ENCODE assay signal across 21 cellular contexts in the genomic region with DNA sequence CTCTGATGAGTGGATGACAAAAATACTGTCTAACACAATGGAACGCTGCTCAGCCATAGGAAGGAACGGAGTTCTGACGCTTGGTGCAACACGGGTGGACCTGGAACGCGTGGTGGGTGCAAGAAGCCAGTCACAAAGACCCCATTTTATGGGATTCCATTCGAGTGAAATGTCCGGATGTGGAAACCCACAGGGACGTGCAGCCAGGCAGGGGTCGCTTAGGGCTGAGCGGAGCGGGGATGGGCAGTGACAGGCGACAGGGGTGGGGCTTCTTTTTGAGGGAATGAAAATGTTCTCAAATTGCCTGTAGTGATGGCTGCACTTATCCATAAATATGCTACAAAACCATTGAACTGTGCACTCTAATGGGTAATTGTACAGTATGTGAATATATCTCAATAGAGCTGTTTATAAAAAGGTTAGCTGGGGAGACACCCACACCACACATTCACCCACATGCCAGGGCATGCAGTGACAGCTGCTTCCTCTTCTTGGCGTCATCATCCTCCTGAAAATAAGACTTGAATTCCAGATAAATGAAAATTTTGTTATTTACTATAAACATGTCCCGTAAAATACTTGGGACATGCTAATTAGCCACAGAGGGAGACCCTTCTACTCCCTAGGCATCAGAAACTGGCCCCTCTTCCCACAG.
"Had no signal": no experiment of that assay in that cellular context is flagged by ENCODE, and none has a peak within 500 bp of the region (broad histone marks: within the 10 kb centered on the region; RNA-seq: fewer than 3 reads in every experiment).

No MANE protein-coding gene starts in this region.

- H3K4me3 Mint-ChIP-seq: activated B cell treated with CpG ODN at 0.5 μM for 24 hours; activated CD4-positive, alpha-beta memory T cell treated with anti-CD3 and anti-CD28 coated beads for 36 hours; activated naive CD8-positive, alpha-beta T cell treated with anti-CD3 and anti-CD28 coated beads, Interleukin-2, amount 10 ng/mL, durations not matched to agents 7 days and 5 days; activated T-helper 1 cell treated with anti-CD3 and anti-CD28 coated beads, Interleukin-12 subunit alpha, Interleukin-12 subunit beta, Interleukin-2, Interleukin-4 antibody, amounts not matched to agents 30 ng/mL and 10 ng/mL and 1 ng/mL, durations not matched to agents 14 hours and 24 hours and 36 hours; central memory CD8-positive, alpha-beta T cell had no signal

- H3K27ac Mint-ChIP-seq: activated B cell treated with CpG ODN at 0.5 μM for 24 hours; activated CD4-positive, alpha-beta memory T cell treated with anti-CD3 and anti-CD28 coated beads for 36 hours; activated naive CD8-positive, alpha-beta T cell treated with anti-CD3 and anti-CD28 coated beads, Interleukin-2, amount 10 ng/mL, durations not matched to agents 7 days and 5 days; activated T-helper 1 cell treated with anti-CD3 and anti-CD28 coated beads, Interleukin-12 subunit alpha, Interleukin-12 subunit beta, Interleukin-2, Interleukin-4 antibody, amounts not matched to agents 30 ng/mL and 10 ng/mL and 1 ng/mL, durations not matched to agents 14 hours and 24 hours and 36 hours; progenitor cell of endocrine pancreas had no signal

- H3K4me1 ChIP-seq: right atrium auricular region, tibial artery, uterus had no signal

- H3K27me3 Mint-ChIP-seq: activated naive CD8-positive, alpha-beta T cell treated with anti-CD3 and anti-CD28 coated beads, Interleukin-2, amount 10 ng/mL, durations not matched to agents 7 days and 5 days had no signal

- DNase-seq: activated B cell treated with CpG ODN at 0.5 μM for 24 hours; activated CD4-positive, alpha-beta memory T cell treated with anti-CD3 and anti-CD28 coated beads for 36 hours; activated CD4-positive, alpha-beta T cell treated with anti-CD3 and anti-CD28 coated beads for 4 hours; activated naive CD4-positive, alpha-beta T cell; activated naive CD8-positive, alpha-beta T cell treated with anti-CD3 and anti-CD28 coated beads, Interleukin-2, amount 10 ng/mL, durations not matched to agents 7 days and 5 days; activated T-cell treated with anti-CD3 and anti-CD28 coated beads for 4 hours; brain microvascular endothelial cell; erythroblast; foreskin melanocyte; midbrain; stimulated activated CD4-positive, alpha-beta T cell treated with anti-CD3 and anti-CD28 coated beads, Interleukin-2, amount 100 ng/mL, for 24 hours; stimulated activated naive CD8-positive, alpha-beta T cell treated with anti-CD3 and anti-CD28 coated beads, Interleukin-15, Interleukin-2, amounts not matched to agents 100 U/mL and 50 U/mL, for 24 hours; substantia nigra; tibial artery; uterus had no signal

- H3K4me3 ChIP-seq: coronary artery, lung, right atrium auricular region, tibial artery, uterus had no signal

- H3K9me3 Mint-ChIP-seq: activated B cell treated with CpG ODN at 0.5 μM for 24 hours; activated CD4-positive, alpha-beta memory T cell treated with anti-CD3 and anti-CD28 coated beads for 36 hours; activated naive CD8-positive, alpha-beta T cell treated with anti-CD3 and anti-CD28 coated beads, Interleukin-2, amount 10 ng/mL, durations not matched to agents 7 days and 5 days; activated T-helper 1 cell treated with anti-CD3 and anti-CD28 coated beads, Interleukin-12 subunit alpha, Interleukin-12 subunit beta, Interleukin-2, Interleukin-4 antibody, amounts not matched to agents 30 ng/mL and 10 ng/mL and 1 ng/mL, durations not matched to agents 14 hours and 24 hours and 36 hours; central memory CD8-positive, alpha-beta T cell had no signal

- H3K4me1 Mint-ChIP-seq: activated B cell treated with CpG ODN at 0.5 μM for 24 hours; central memory CD8-positive, alpha-beta T cell had no signal

- H3K9me3 ChIP-seq: right atrium auricular region, tibial artery, uterus had no signal

- H3K27ac ChIP-seq: brain microvascular endothelial cell, coronary artery, right atrium auricular region, tibial artery, uterus had no signal

- H3K27me3 ChIP-seq: brain microvascular endothelial cell, right atrium auricular region, uterus had no signal

- H3K36me3 ChIP-seq: brain microvascular endothelial cell, right atrium auricular region, tibial artery, uterus had no signal

- H3K36me3 Mint-ChIP-seq: activated CD4-positive, alpha-beta memory T cell treated with anti-CD3 and anti-CD28 coated beads for 36 hours; activated naive CD8-positive, alpha-beta T cell treated with anti-CD3 and anti-CD28 coated beads, Interleukin-2, amount 10 ng/mL, durations not matched to agents 7 days and 5 days had no signal
